11 cellular contexts compared by ENCODE assay signal in the genomic region with DNA sequence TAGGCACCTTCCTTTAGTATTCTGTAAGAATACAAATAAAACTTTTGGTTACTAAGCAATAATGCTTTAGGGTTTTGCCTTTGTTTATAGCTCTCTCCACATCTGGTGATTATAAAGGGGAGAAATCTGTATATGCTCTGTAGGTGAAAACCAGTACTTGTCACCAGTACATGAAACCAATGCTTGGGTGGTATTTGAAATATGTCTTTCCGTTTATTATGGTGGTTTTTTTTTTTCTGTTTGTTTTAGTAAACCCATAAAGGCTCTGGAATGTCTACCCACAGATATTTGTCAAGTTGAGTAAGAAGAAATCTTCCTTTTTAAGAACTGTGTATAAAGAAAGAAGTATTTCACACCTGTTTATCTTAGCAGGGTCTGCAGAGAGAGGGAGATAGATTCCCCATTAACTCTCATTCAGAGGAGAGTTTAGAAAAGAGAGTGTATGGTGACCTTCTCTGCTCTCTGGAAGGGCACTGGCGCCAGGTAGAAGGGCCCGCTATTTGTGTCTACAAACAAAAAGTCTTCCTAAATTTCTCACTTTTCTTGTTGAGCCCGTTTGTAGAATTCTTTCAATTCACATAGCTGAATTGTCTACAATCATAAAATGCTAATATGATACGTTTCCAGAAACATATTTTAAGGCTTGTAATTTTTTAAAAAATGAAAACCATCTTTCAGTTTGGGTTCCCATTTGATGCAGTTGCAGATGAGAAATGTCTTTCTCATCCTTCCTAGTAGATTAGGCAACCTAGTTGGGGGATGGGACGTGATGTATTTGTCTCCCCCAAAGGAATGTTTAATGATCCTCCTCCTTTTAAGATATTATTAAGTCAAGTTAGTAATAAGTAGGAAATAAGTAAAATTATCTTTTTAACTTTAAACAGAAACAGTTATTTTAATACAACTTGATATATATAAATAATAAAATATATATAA. TPM values are rescaled to one million over a fixed set of nuclear protein-coding genes. Genes with fewer than 3 reads are reported as not detected.
DNase-seq lines count a peak whose midpoint lies in the region; ATAC-seq and TF ChIP-seq lines count a peak whose summit lies in the region.
"Had no signal": no experiment of that assay in that cellular context is flagged by ENCODE, and none has a peak within 500 bp of the region (broad histone marks: within the 10 kb centered on the region; RNA-seq: fewer than 3 reads in every experiment).

No MANE protein-coding gene starts in this region.

- no peak overlapping the region for H2AK5ac ChIP-seq in IMR-90 (ENCODE audit: low read depth, low read length)

- peaks cover 9% of the 10 kb centered on the region for H3K4me1 ChIP-seq in IMR-90 (ENCODE audit: control insufficient read depth, insufficient read depth, low read length)
- H3K4me1 ChIP-seq in tibial artery: peaks cover 0 to 31% (median 13%) of the 10 kb centered on the region in 4 donors

- H3K36me3 ChIP-seq in IMR-90 (ENCODE audit: control insufficient read depth, insufficient read depth, low read length) (no peaks in the 10 kb centered on the region), tibial artery (no peaks in the 10 kb centered on the region)

- in situ Hi-C loops in IMR-90 (cut with MboI; ENCODE audit: low sequenced_read_pairs): no loop called here

- TF ChIP-seq CTCF in IMR-90 (conservative IDR thresholded peaks at IDR 0.05; ENCODE audit: low read depth, low read length) (no peak), chondrocyte (IDR thresholded peaks at IDR 0.05) (no peak), tibial artery (IDR thresholded peaks at IDR 0.05) (no peak)

- CTCF ChIA-PET in IMR-90 (lab: Yijun Ruan, JAX): interaction anchor here (1.0 to 1.1 kb wide), 2 partner anchors 18 to 101 kb away, joined by 3 read pairs; no protein-coding TSS in a partner anchor

- ATAC-seq in IMR-90 (ENCODE audit: low read depth) (peak; percentile 84), HG03039 (IDR thresholded peaks at IDR 0.05; ENCODE audit: unreplicated experiment) (no peak)

- H3K4me3 ChIP-seq in IMR-90 (ENCODE audit: insufficient read depth, low read depth, low read length) (no peak overlapping the region), tibial artery (no peak overlapping the region)

- H3K4ac ChIP-seq in IMR-90 (ENCODE audit: low read depth, low read length): peak overlapping the region; percentile 61; the same call in 1 of the 2 replicates

- no peak overlapping the region for H3K4me3 Mint-ChIP-seq in chondrocyte (ENCODE audit: unreplicated experiment)
- H3K4me3 Mint-ChIP-seq: activated naive CD8-positive, alpha-beta T cell treated with anti-CD3 and anti-CD28 coated beads, Interleukin-2, amount 10 ng/mL, durations not matched to agents 7 days and 5 days had no signal

- no TSS peak for BruUV-seq in IMR-90 (replicated peaks; lab: Mats Ljungman, UMichigan)

- H2BK120ac ChIP-seq in IMR-90 (ENCODE audit: low read depth, low read length): peak overlapping the region; percentile 54

- H3K18ac ChIP-seq in IMR-90 (ENCODE audit: low read depth, low read length): peak overlapping the region; percentile 83; the same call in 1 of the 2 replicates

- DNase-seq in AG08396 (ENCODE audit: low spot score) (peak; percentile 22), IMR-90 (peak; percentile 89), chondrocyte (ENCODE audit: low spot score) (no peak), myocyte (ENCODE audit: low read depth) (peak; percentile 47), tibial artery (no peak), putamen (ENCODE audit: low spot score) (no peak), CD1c-positive myeloid dendritic cell (ENCODE audit: extremely low spot score) (no peak)
- DNase-seq: activated CD4-positive, alpha-beta T cell treated with anti-CD3 and anti-CD28 coated beads for 1 hour; activated naive CD8-positive, alpha-beta T cell treated with anti-CD3 and anti-CD28 coated beads, Interleukin-2, amount 10 ng/mL, durations not matched to agents 7 days and 5 days; stimulated activated CD4-positive, alpha-beta T cell treated with anti-CD3 and anti-CD28 coated beads, Interleukin-2, amount 100 ng/mL, for 48 hours had no signal

- H3K4me2 ChIP-seq in IMR-90 (ENCODE audit: low read depth, low read length): peak overlapping the region; percentile 88

- no peak overlapping the region for H2AFZ ChIP-seq in IMR-90 (replicated peaks; ENCODE audit: low read length, poor library complexity)

- H3K79me1 ChIP-seq in IMR-90 (ENCODE audit: low read depth in 1 of 2, low read length in 2 of 2): peaks cover 24 to 56% of the 10 kb centered on the region in 2 experiments

- no peaks in the 10 kb centered on the region for H3K9me3 ChIP-seq in IMR-90 (ENCODE audit: control insufficient read depth, insufficient read depth, low read length)
- peaks cover 0 to 4% (median 0%) of the 10 kb centered on the region in 3 donors for H3K9me3 ChIP-seq in tibial artery

- intact Hi-C loops in IMR-90 (cut with micrococcal nuclease) (loop anchor here (1.0 to 5.0 kb wide), 3 partner anchors 29 to 1293 kb away; no protein-coding TSS in a partner anchor), tibial artery (cut with DNase I; ENCODE audit: low total_unique reads) (no loop called here)

- peaks cover 8% of the 10 kb centered on the region for H3K9me1 ChIP-seq in IMR-90 (ENCODE audit: insufficient read depth, low read length)

- peaks cover 3% of the 10 kb centered on the region for H3K36me3 Mint-ChIP-seq in chondrocyte (ENCODE audit: low read depth)

- H4K5ac ChIP-seq in IMR-90 (ENCODE audit: low read depth, low read length): peak overlapping the region; percentile 70; the same call in 1 of the 2 replicates

- H3K9me3 Mint-ChIP-seq in chondrocyte (ENCODE audit: low read depth): peaks cover 8% of the 10 kb centered on the region

- no peak overlapping the region for H3K56ac ChIP-seq in IMR-90 (ENCODE audit: extremely low read depth, insufficient read depth, low read length)

- H2BK5ac ChIP-seq in IMR-90 (ENCODE audit: low read depth, low read length, poor library complexity, severe bottlenecking): peak overlapping the region; percentile 94

- peak overlapping the region in 1 of 2 experiments; percentile 52; a peak in 2 of 4 replicates for H4K8ac ChIP-seq in IMR-90 (ENCODE audit: low read depth in 2 of 2, low read length in 2 of 2)

- H3K27ac Mint-ChIP-seq in chondrocyte (ENCODE audit: unreplicated experiment): peak overlapping the region; percentile 93
- H3K27ac Mint-ChIP-seq: activated naive CD8-positive, alpha-beta T cell treated with anti-CD3 and anti-CD28 coated beads, Interleukin-2, amount 10 ng/mL, durations not matched to agents 7 days and 5 days had no signal

- no peak for TF ChIP-seq POLR2A in IMR-90 (IDR thresholded peaks at IDR 0.05; ENCODE audit: low read depth, low read length)

- H3K4me1 Mint-ChIP-seq in chondrocyte (ENCODE audit: low read depth): peaks cover 49% of the 10 kb centered on the region

- dilution Hi-C loops in IMR-90 (cut with HindIII; ENCODE audit: low sequenced_read_pairs, unreplicated experiment): no loop called here

- H2BK20ac ChIP-seq in IMR-90 (ENCODE audit: low read depth, low read length): peak overlapping the region; percentile 75; the same call in 1 of the 2 replicates

- POLR2A ChIA-PET in IMR-90 (lab: Charles Lee; ENCODE audit: unreplicated experiment): no interaction called here

- no peak overlapping the region for H4K91ac ChIP-seq in IMR-90 (ENCODE audit: insufficient read depth, low read depth, low read length)

- no peak overlapping the region for H3K23ac ChIP-seq in IMR-90 (ENCODE audit: low read depth, low read length)

- no peak overlapping the region for H2BK15ac ChIP-seq in IMR-90 (ENCODE audit: low read depth, low read length)

- H3K9ac ChIP-seq in IMR-90 (ENCODE audit: low read depth, low read length): no peak overlapping the region

- peak overlapping the region; percentile 77; the same call in 1 of the 2 replicates for H3K27ac ChIP-seq in IMR-90 (ENCODE audit: insufficient read depth, low read length)
- peak overlapping the region in 1 of 2 donors; percentile 65 for H3K27ac ChIP-seq in tibial artery

- H3K14ac ChIP-seq in IMR-90 (replicated peaks; ENCODE audit: low read depth, low read length): peak overlapping the region; percentile 31; the same call in 1 of the 2 replicates

- H3K27me3 Mint-ChIP-seq in chondrocyte (ENCODE audit: low read depth): no peaks in the 10 kb centered on the region

- H4K20me1 ChIP-seq in IMR-90 (ENCODE audit: insufficient read depth, low read length): peaks cover 5% of the 10 kb centered on the region; the same call in 1 of the 2 replicates

- no CpG with 5 or more reads among the region's 6 CpGs for WGBS in IMR-90 (ENCODE audit: extremely low coverage in 2 of 2, insufficient read length in 1 of 2), 2 experiments

- no peaks in the 10 kb centered on the region for H3K27me3 ChIP-seq in IMR-90 (ENCODE audit: control insufficient read depth, insufficient read depth, low read length)
- H3K27me3 ChIP-seq in tibial artery: no peaks in the 10 kb centered on the region

- TF ChIP-seq RAD21 in IMR-90 (IDR thresholded peaks at IDR 0.05; ENCODE audit: low read length): no peak

- no peak overlapping the region for H2AK9ac ChIP-seq in IMR-90 (replicated peaks; ENCODE audit: low read depth, low read length, poor library complexity)

TF ChIP-seq in IMR-90, 13 proteins besides CTCF, POLR2A, EP300 and RAD21 (continues in another document):
- TF ChIP-seq, protein P1, sequence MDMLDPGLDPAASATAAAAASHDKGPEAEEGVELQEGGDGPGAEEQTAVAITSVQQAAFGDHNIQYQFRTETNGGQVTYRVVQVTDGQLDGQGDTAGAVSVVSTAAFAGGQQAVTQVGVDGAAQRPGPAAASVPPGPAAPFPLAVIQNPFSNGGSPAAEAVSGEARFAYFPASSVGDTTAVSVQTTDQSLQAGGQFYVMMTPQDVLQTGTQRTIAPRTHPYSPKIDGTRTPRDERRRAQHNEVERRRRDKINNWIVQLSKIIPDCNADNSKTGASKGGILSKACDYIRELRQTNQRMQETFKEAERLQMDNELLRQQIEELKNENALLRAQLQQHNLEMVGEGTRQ (IDR thresholded peaks at IDR 0.05; ENCODE audit: low read depth, low read length): no peak
- TF ChIP-seq MAZ (IDR thresholded peaks at IDR 0.05; ENCODE audit: borderline replicate concordance, low read depth, low read length) (no peak), ELK1 (IDR thresholded peaks at IDR 0.05; ENCODE audit: borderline replicate concordance, low read depth, low read length) (no peak)

RNA-seq across cellular contexts. Expression of gene MAP3K20, which starts 33.9 kb away (rescaled TPM):
- total RNA-seq in IMR-90 (2012; rRNA removed) (84.4 and 93.0 TPM in 2 replicates), chondrocyte (55.7 to 68.5 TPM (median 68.1 TPM) in 3 replicates), myocyte (28.5 and 39.9 TPM in 2 replicates)
- polyA plus RNA-seq in IMR-90 (2012; rRNA removed): 22.9 and 27.5 TPM in 2 replicates
- polyA plus RNA-seq in IMR-90 (2012; cell fraction: cytosol; rRNA removed): 6.0 and 6.1 TPM in 2 replicates
- polyA plus RNA-seq in IMR-90 (2012; cell fraction: nucleus; rRNA removed; ENCODE audit: low replicate concordance): 2.9 and 14.5 TPM in 2 replicates
- polyA plus RNA-seq in myocyte (2012): 13.5 TPM

Comparison
In these comparisons a context has a peak if more than half of its experiments do, and no peak if none do; other contexts are left out.
1. DNase-seq: peak in AG08396 (single experiment), IMR-90 (single experiment) and myocyte (single experiment); none in chondrocyte (single experiment), tibial artery (0 of 2), putamen (single experiment) and CD1c-positive myeloid dendritic cell (single experiment).